23 cellular contexts compared by ENCODE assay signal in the genomic region with DNA sequence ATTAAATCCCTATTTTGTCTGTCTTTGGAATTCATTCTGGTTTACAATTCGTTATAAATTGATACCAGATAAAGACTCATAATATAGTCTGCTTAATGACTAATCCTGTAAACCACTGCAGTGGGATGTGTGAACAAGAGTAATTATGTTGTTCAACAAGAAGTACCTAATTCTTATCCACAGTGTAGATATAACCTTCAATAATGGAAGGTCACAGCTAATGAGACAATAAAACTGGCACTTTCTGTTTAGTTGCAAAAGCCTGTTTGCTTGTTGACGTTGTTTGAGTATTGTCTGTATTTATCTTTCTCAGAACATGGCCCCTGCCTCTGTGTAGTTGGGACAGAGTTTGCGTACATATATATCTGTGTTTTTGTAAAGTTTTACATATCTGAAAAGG. TPM values are rescaled to one million over a fixed set of nuclear protein-coding genes. Genes with fewer than 3 reads are reported as not detected.
DNase-seq lines count a peak whose midpoint lies in the region; ATAC-seq, FAIRE-seq and TF ChIP-seq lines count a peak whose summit lies in the region.
"Had no signal": no experiment of that assay in that cellular context is flagged by ENCODE, and none has a peak within 500 bp of the region (broad histone marks: within the 10 kb centered on the region; RNA-seq: fewer than 3 reads in every experiment).

No MANE protein-coding gene starts in this region.

- H3K9me3 Mint-ChIP-seq in activated CD8-positive, alpha-beta T cell treated with anti-CD3 and anti-CD28 coated beads for 36 hours = no peaks in the 10 kb centered on the region
- H3K9me3 Mint-ChIP-seq in activated CD8-positive, alpha-beta T cell treated with anti-CD3 and anti-CD28 coated beads, Interleukin-2, amount 10 ng/mL, durations not matched to agents 7 days and 5 days (ENCODE audit: insufficient read depth) = no peaks in the 10 kb centered on the region
- H3K9me3 Mint-ChIP-seq: dendritic cell treated with granulocyte-macrophage colony-stimulating factor and Interleukin-4, amounts not matched to agents 40 ng/mL and 50 ng/mL, for 4 days; H9; T-helper 2 cell treated with Interferon-gamma antibody and Interleukin-4, amounts not matched to agents 5 μg/mL and 100 μg/mL, for 36 hours had no signal

- intact Hi-C loops in activated CD8-positive, alpha-beta T cell treated with anti-CD3 and anti-CD28 coated beads for 36 hours (cut with micrococcal nuclease) = no loop called here
- intact Hi-C loops in GM12878 (cut with micrococcal nuclease; ENCODE audit: unreplicated experiment) = no loop called here
- intact Hi-C loops in psoas muscle (cut with DNase I) = no loop called here

- H3K27me3 ChIP-seq in GM12878 (replicated peaks in 1 of 2; ENCODE audit: control insufficient read depth in 2 of 2, insufficient read depth in 2 of 2, low read length in 1 of 2) (no peaks in the 10 kb centered on the region), psoas muscle (ENCODE audit: insufficient read depth in 3 of 3, low read length in 2 of 3) (no peaks in the 10 kb centered on the region)
- H3K27me3 ChIP-seq: BLaER1 treated with 17β-estradiol and CSF1 and Interleukin-3, amounts not matched to agents 10 nM and 100 nM had no signal

- no peaks in the 10 kb centered on the region; the same call in 1 of the 2 replicates for H4K20me1 ChIP-seq in GM12878 (ENCODE audit: control insufficient read depth, insufficient read depth)

- H3K27me3 Mint-ChIP-seq in activated CD8-positive, alpha-beta T cell treated with anti-CD3 and anti-CD28 coated beads for 36 hours = no peaks in the 10 kb centered on the region
- no peaks in the 10 kb centered on the region for H3K27me3 Mint-ChIP-seq in activated CD8-positive, alpha-beta T cell treated with anti-CD3 and anti-CD28 coated beads, Interleukin-2, amount 10 ng/mL, durations not matched to agents 7 days and 5 days (ENCODE audit: low read depth)
- H3K27me3 Mint-ChIP-seq: dendritic cell treated with granulocyte-macrophage colony-stimulating factor and Interleukin-4, amounts not matched to agents 40 ng/mL and 50 ng/mL, for 4 days had no signal

- H3K27ac ChIP-seq in HEK293 (ENCODE audit: extremely low read depth, low read depth, low read length) (no peak overlapping the region), GM12878 (ENCODE audit: control insufficient read depth, insufficient read depth) (no peak overlapping the region), coronary artery (no peak overlapping the region), psoas muscle (no peak overlapping the region)
- H3K27ac ChIP-seq: BLaER1 treated with 17β-estradiol and CSF1 and Interleukin-3, amounts not matched to agents 10 nM and 100 nM; WERI-Rb-1 had no signal

- H3K79me2 ChIP-seq in GM12878 (ENCODE audit: control insufficient read depth, insufficient read depth, low read length) = peaks cover 99% of the 10 kb centered on the region

- RAD21 ChIA-PET in GM12878 (lab: Charles Lee; ENCODE audit: unreplicated experiment) = no interaction called here

- no peak for TF ChIP-seq EP300 in GM12878 (IDR thresholded peaks at IDR 0.05; ENCODE audit: borderline replicate concordance in 1 of 2, control insufficient read depth in 1 of 2, low read depth in 2 of 2, low read length in 2 of 2)

- in situ Hi-C loops in GM12878 (cut with MboI) = no loop called here

- TF ChIP-seq POLR2A in GM12878 (IDR thresholded peaks at IDR 0.05; ENCODE audit: low read depth, low read length) = no peak

- FAIRE-seq in GM12878 (lab: Jason Lieb, UNC) = no peak
- FAIRE-seq: endometrium, GM12891 had no signal

- SMC1A ChIA-PET in GM12878 (lab: Charles Lee; ENCODE audit: uncharacterized antibody, unreplicated experiment) = interaction anchor here (0.9 to 4.0 kb wide), 4 partner anchors 25 to 218 kb away, joined by 3 to 26 read pairs (median 12); a partner anchor contains a TSS

- CTCF ChIA-PET in activated CD8-positive, alpha-beta T cell treated with anti-CD3 and anti-CD28 coated beads for 36 hours (lab: Charles Lee) = no interaction called here
- CTCF ChIA-PET in activated CD8-positive, alpha-beta T cell treated with anti-CD3 and anti-CD28 coated beads, Interleukin-2, amount 10 ng/mL, durations not matched to agents 7 days and 5 days (lab: Charles Lee) = interaction anchor here (0.5 to 0.9 kb wide), 3 partner anchors 19 to 213 kb away, joined by 3 read pairs; no protein-coding TSS in a partner anchor
- CTCF ChIA-PET in HEK293 (lab: Yijun Ruan, JAX) = no interaction called here
- CTCF ChIA-PET in GM12878 (lab: Yijun Ruan, JAX) = interaction anchor here (1.3 kb wide), 1 partner anchor 74 kb away, joined by 3 read pairs; no protein-coding TSS in a partner anchor

- peak overlapping the region; percentile 32 for H3K27ac Mint-ChIP-seq in activated CD8-positive, alpha-beta T cell treated with anti-CD3 and anti-CD28 coated beads for 36 hours
- no peak overlapping the region for H3K27ac Mint-ChIP-seq in activated CD8-positive, alpha-beta T cell treated with anti-CD3 and anti-CD28 coated beads, Interleukin-2, amount 10 ng/mL, durations not matched to agents 7 days and 5 days
- H3K27ac Mint-ChIP-seq: T-helper 2 cell treated with Interferon-gamma antibody and Interleukin-4, amounts not matched to agents 5 μg/mL and 100 μg/mL, for 36 hours had no signal

- H3K4me2 ChIP-seq in GM12878 (ENCODE audit: control insufficient read depth, insufficient read depth) = no peak overlapping the region
- H3K4me2 ChIP-seq: smooth muscle cell had no signal

- no TSS peak for BruUV-seq in GM12878 (replicated peaks; lab: Mats Ljungman, UMichigan)

- H3K36me3 Mint-ChIP-seq in activated CD8-positive, alpha-beta T cell treated with anti-CD3 and anti-CD28 coated beads for 36 hours (ENCODE audit: low read depth) = no peaks in the 10 kb centered on the region
- H3K36me3 Mint-ChIP-seq in activated CD8-positive, alpha-beta T cell treated with anti-CD3 and anti-CD28 coated beads, Interleukin-2, amount 10 ng/mL, durations not matched to agents 7 days and 5 days (ENCODE audit: low read depth) = peaks cover 4% of the 10 kb centered on the region

- peaks cover 77% of the 10 kb centered on the region for H3K4me1 Mint-ChIP-seq in activated CD8-positive, alpha-beta T cell treated with anti-CD3 and anti-CD28 coated beads for 36 hours (ENCODE audit: low read depth)
- H3K4me1 Mint-ChIP-seq in activated CD8-positive, alpha-beta T cell treated with anti-CD3 and anti-CD28 coated beads, Interleukin-2, amount 10 ng/mL, durations not matched to agents 7 days and 5 days (ENCODE audit: low read depth) = peaks cover 21% of the 10 kb centered on the region

- no peak for TF ChIP-seq CTCF in activated CD8-positive, alpha-beta T cell treated with anti-CD3 and anti-CD28 coated beads for 36 hours (IDR thresholded peaks at IDR 0.05)
- no peak for TF ChIP-seq CTCF in HEK293 (tag by site-specific recombination; IDR thresholded peaks at IDR 0.05)
- no peak for TF ChIP-seq CTCF in GM12878 (IDR thresholded peaks at IDR 0.05 in 2 of 3, conservative IDR thresholded peaks at IDR 0.05 in 1 of 3; ENCODE audit: control insufficient read depth in 2 of 3, extremely low read depth in 1 of 3, insufficient read depth in 1 of 3, low read depth in 3 of 3, low read length in 3 of 3)
- TF ChIP-seq CTCF in coronary artery (IDR thresholded peaks at IDR 0.05) = no peak
- TF ChIP-seq CTCF in psoas muscle (IDR thresholded peaks at IDR 0.05) = no peak

- no peak for TF ChIP-seq RAD21 in GM12878 (IDR thresholded peaks at IDR 0.05; ENCODE audit: insufficient read depth, low read depth, low read length)

- H2AFZ ChIP-seq in GM12878 (ENCODE audit: control insufficient read depth, low read depth, low read length) = no peak overlapping the region

- no peak for DNase-seq in activated CD8-positive, alpha-beta T cell treated with anti-CD3 and anti-CD28 coated beads for 36 hours
- no peak for DNase-seq in activated CD8-positive, alpha-beta T cell treated with anti-CD3 and anti-CD28 coated beads, Interleukin-2, amount 10 ng/mL, durations not matched to agents 7 days and 5 days
- DNase-seq in GM12878 (ENCODE audit: low read depth, low spot score) (no peak), renal cortical epithelial cell (ENCODE audit: low read depth) (peak; percentile 19), SKM-1 treated with dmso at 0.1 percent for 144 hours (lab: John Stamatoyannopoulos, UW; ENCODE audit: unreplicated experiment) (no peak), coronary artery (ENCODE audit: low spot score) (no peak), psoas muscle (no peak)
- DNase-seq: activated CD4-positive, alpha-beta T cell treated with anti-CD3 and anti-CD28 coated beads, Interleukin-2, amount 50 U/mL, for 4 hours; activated CD8-positive, alpha-beta memory T cell treated with anti-CD3 and anti-CD28 coated beads, Interleukin-2, amount 50 U/mL, for 48 hours; activated gamma-delta T cell; Calu3; H9; NCI-H2029 treated with DMSO at 0.1 percent for 48 hours; NCI-H226; WERI-Rb-1 had no signal

- 61% methylated on average over 3 of the region's 3 CpGs for WGBS in GM12878 (ENCODE audit: insufficient coverage, insufficient replicate concordance, low lambda C conversion rate, missing lambda C conversion rate)
- 83 to 88% (median 84%) methylated on average over 3 of the region's 3 CpGs for WGBS in psoas muscle, 3 donors

- H3K4me1 ChIP-seq in HEK293 (ENCODE audit: control insufficient read depth, insufficient read depth, low read length) (peaks cover 49% of the 10 kb centered on the region), GM12878 (ENCODE audit: control insufficient read depth, insufficient read depth, low read length) (peaks cover 15% of the 10 kb centered on the region), psoas muscle (peaks cover 76% of the 10 kb centered on the region)

- ATAC-seq in activated CD8-positive, alpha-beta T cell treated with anti-CD3 and anti-CD28 coated beads for 36 hours = peak; percentile 49
- ATAC-seq in activated CD8-positive, alpha-beta T cell treated with anti-CD3 and anti-CD28 coated beads, Interleukin-2, amount 10 ng/mL, durations not matched to agents 7 days and 5 days = no peak
- ATAC-seq in GM12878 = peak; percentile 53
- no peak for ATAC-seq in psoas muscle

- POLR2A ChIA-PET in activated CD8-positive, alpha-beta T cell treated with anti-CD3 and anti-CD28 coated beads for 36 hours (lab: Charles Lee) = interaction anchor here (0.7 to 0.9 kb wide), 2 partner anchors 17 to 27 kb away, joined by 3 read pairs; a partner anchor contains a TSS
- POLR2A ChIA-PET in activated CD8-positive, alpha-beta T cell treated with anti-CD3 and anti-CD28 coated beads, Interleukin-2, amount 10 ng/mL, durations not matched to agents 7 days and 5 days (lab: Charles Lee) = no interaction called here
- POLR2A ChIA-PET in HEK293 (lab: Yijun Ruan, JAX) (no interaction called here), GM12878 (lab: Charles Lee) (interaction anchor here (0.9 to 1.4 kb wide), 3 partner anchors 26 to 119 kb away, joined by 4 to 5 read pairs (median 5); no protein-coding TSS in a partner anchor)

- H3K9ac ChIP-seq in GM12878 (ENCODE audit: control insufficient read depth, insufficient read depth, low read length) = no peak overlapping the region
- H3K9ac ChIP-seq: BLaER1 treated with 17β-estradiol and CSF1 and Interleukin-3, amounts not matched to agents 10 nM and 100 nM had no signal

- no peak overlapping the region for H3K4me3 Mint-ChIP-seq in activated CD8-positive, alpha-beta T cell treated with anti-CD3 and anti-CD28 coated beads for 36 hours
- no peak overlapping the region for H3K4me3 Mint-ChIP-seq in activated CD8-positive, alpha-beta T cell treated with anti-CD3 and anti-CD28 coated beads, Interleukin-2, amount 10 ng/mL, durations not matched to agents 7 days and 5 days
- H3K4me3 Mint-ChIP-seq: dendritic cell treated with granulocyte-macrophage colony-stimulating factor and Interleukin-4, amounts not matched to agents 40 ng/mL and 50 ng/mL, for 4 days; H9; T-helper 2 cell treated with Interferon-gamma antibody and Interleukin-4, amounts not matched to agents 5 μg/mL and 100 μg/mL, for 36 hours had no signal

- H3K4me3 ChIP-seq in HEK293 (ENCODE audit: low read depth, low read length) (no peak overlapping the region), GM12878 (no peak overlapping the region), coronary artery (no peak overlapping the region), psoas muscle (no peak overlapping the region)
- H3K4me3 ChIP-seq: BLaER1 treated with 17β-estradiol and CSF1 and Interleukin-3, amounts not matched to agents 10 nM and 100 nM; lung; smooth muscle cell had no signal

- H3K36me3 ChIP-seq in HEK293 (ENCODE audit: control insufficient read depth in 2 of 2, insufficient read depth in 1 of 2, low read length in 2 of 2) (no peaks in the 10 kb centered on the region; a peak in 1 of 3 replicates), GM12878 (ENCODE audit: control insufficient read depth in 2 of 2, insufficient read depth in 2 of 2, low read length in 1 of 2) (peaks cover 0 to 3% of the 10 kb centered on the region in 2 experiments; a peak in 3 of 4 replicates), psoas muscle (ENCODE audit: insufficient read depth in 1 of 2, low read depth in 1 of 2) (no peaks in the 10 kb centered on the region)
- H3K36me3 ChIP-seq: WERI-Rb-1 had no signal

- H3K9me3 ChIP-seq in HEK293 (ENCODE audit: control insufficient read depth, insufficient read depth, low read depth, low read length) (no peaks in the 10 kb centered on the region), GM12878 (replicated peaks; ENCODE audit: control insufficient read depth, insufficient read depth, low read length) (no peaks in the 10 kb centered on the region), psoas muscle (no peaks in the 10 kb centered on the region)

RNA-seq across cellular contexts. Expression of a gene that starts 26.7 kb away (rescaled TPM):
- total RNA-seq in activated CD8-positive, alpha-beta T cell treated with anti-CD3 and anti-CD28 coated beads for 36 hours = 10 to 100 TPM; 26.0 to 29.8 TPM
- total RNA-seq in activated CD8-positive, alpha-beta T cell treated with anti-CD3 and anti-CD28 coated beads, Interleukin-2, amount 10 ng/mL, durations not matched to agents 7 days and 5 days = 10 to 100 TPM; 40.6 to 44.2 TPM
- total RNA-seq in GM12878 (2013; cell fraction: nucleolus; rRNA removed) = 530 and 583 TPM in 2 replicates
- total RNA-seq in GM12878 (2014; rRNA removed) = 39.0 and 39.1 TPM in 2 replicates
- 32.3 and 37.9 TPM in 2 replicates for total RNA-seq in GM12878 (2014; rRNA removed; fragmentation: Illumina TruSeq; extraction: Trizol)
- 34.8 and 35.0 TPM in 2 replicates for total RNA-seq in GM12878 (2021)
- 50.6 TPM for polyA plus RNA-seq in GM12878 (2011; ENCODE audit: low read depth)
- polyA plus RNA-seq in GM12878 (2011; rRNA removed) = 94.6 and 96.3 TPM in 2 replicates
- 76.3 and 82.8 TPM in 2 replicates for polyA plus RNA-seq in GM12878 (2011; cell fraction: cytosol; rRNA removed)
- polyA plus RNA-seq in GM12878 (2011; cell fraction: nucleus; rRNA removed) = 118 and 121 TPM in 2 replicates
- 29.4 and 31.0 TPM in 2 replicates for polyA plus RNA-seq in GM12878 (2012)
- polyA plus RNA-seq in GM12878 (2014; fragmentation: Illumina TruSeq; extraction: Trizol) = 62.4 and 74.5 TPM in 2 replicates
- polyA plus RNA-seq in GM12878 (2014; fragmentation: Nextera tagmentation; extraction: Ambion mirVana) = 10 to 100 TPM; 20.2 to 22.2 TPM
- 24.8 and 27.1 TPM in 2 replicates for polyA plus RNA-seq in GM12878 (2014; rRNA removed)
- polyA plus RNA-seq in GM12878 (2016; fragmentation: Nextera tagmentation; extraction: Ambion mirVana) = 10 to 100 TPM; 60.6 to 61.4 TPM
- 141 and 178 TPM in 2 replicates for polyA minus RNA-seq in GM12878 (2011; rRNA and poly(A)+ RNA removed)
- polyA minus RNA-seq in GM12878 (2011; cell fraction: cytosol; rRNA and poly(A)+ RNA removed) = 34.2 and 39.8 TPM in 2 replicates
- polyA minus RNA-seq in GM12878 (2011; cell fraction: nucleus; rRNA and poly(A)+ RNA removed) = 146 and 188 TPM in 2 replicates
- total RNA-seq in renal cortical epithelial cell = 5.4 and 16.6 TPM in 2 replicates
- 10 to 100 TPM; 18.2 to 28.7 (median 20.8) TPM for total RNA-seq in psoas muscle
- polyA plus RNA-seq in psoas muscle = 10 to 100 TPM in 1 of 3 donors, 1 to 10 TPM in 2; 4.4 to 15.5 (median 5.0) TPM

Comparison
In these comparisons a context has a peak if more than half of its experiments do, and no peak if none do; other contexts are left out.
1. ATAC-seq: peak in activated CD8-positive, alpha-beta T cell treated with anti-CD3 and anti-CD28 coated beads for 36 hours (single experiment) and GM12878 (single experiment); none in activated CD8-positive, alpha-beta T cell treated with anti-CD3 and anti-CD28 coated beads, Interleukin-2, amount 10 ng/mL, durations not matched to agents 7 days and 5 days (single experiment) and psoas muscle (0 of 4).
2. CTCF ChIA-PET loops: an anchor here in activated CD8-positive, alpha-beta T cell treated with anti-CD3 and anti-CD28 coated beads, Interleukin-2, amount 10 ng/mL, durations not matched to agents 7 days and 5 days (0.5 to 0.9 kb wide) and GM12878 (1.3 kb wide); none called in activated CD8-positive, alpha-beta T cell treated with anti-CD3 and anti-CD28 coated beads for 36 hours and HEK293.
3. POLR2A ChIA-PET loops: an anchor here in activated CD8-positive, alpha-beta T cell treated with anti-CD3 and anti-CD28 coated beads for 36 hours (0.7 to 0.9 kb wide) and GM12878 (0.9 to 1.4 kb wide); none called in activated CD8-positive, alpha-beta T cell treated with anti-CD3 and anti-CD28 coated beads, Interleukin-2, amount 10 ng/mL, durations not matched to agents 7 days and 5 days and HEK293.